ENCODE assay signal across 8 cellular contexts in the genomic region with DNA sequence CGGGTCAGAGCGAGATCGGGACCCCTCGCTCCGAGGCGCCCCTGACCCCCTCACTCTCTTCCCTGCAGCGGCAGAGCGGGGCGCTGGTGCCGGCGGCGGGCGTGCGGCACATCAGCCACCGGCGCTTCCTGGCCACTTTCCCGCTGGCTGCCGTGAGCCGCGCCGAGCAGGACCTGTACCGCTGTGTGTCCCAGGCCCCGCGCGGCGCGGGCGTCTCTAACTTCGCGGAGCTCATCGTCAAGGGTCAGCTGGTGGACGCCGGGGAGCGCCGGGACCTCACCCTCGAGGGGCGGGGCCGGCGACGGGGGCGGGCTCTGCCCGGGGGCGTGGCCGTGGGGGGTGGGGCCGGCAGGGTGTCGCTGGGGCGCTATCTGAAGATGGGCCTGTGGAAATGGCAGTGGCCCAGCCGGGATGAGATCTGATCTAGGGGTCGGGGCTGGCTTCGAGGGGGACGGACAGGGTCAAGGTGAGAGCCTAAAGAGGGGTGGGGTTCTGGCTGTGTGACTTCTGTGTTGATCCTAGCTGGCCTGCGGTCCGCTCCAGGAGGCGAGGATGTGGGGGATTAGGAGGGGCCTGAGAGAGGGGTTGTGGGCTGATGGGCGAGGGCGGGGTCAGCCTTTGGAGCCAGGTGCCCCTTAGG. TPM values are rescaled to one million over a fixed set of nuclear protein-coding genes. Genes with fewer than 3 reads are reported as not detected.
DNase-seq lines count a peak whose midpoint lies in the region; ATAC-seq and TF ChIP-seq lines count a peak whose summit lies in the region.

No MANE protein-coding gene starts in this region.

- H3K4me3 ChIP-seq in esophagus (ENCODE audit: low read depth in 1 of 2, low read length in 2 of 2): peak overlapping the region; percentile 38 to 44
- H3K4me3 ChIP-seq in upper lobe of left lung: peak overlapping the region; percentile 22 to 54 (median 44)

- H3K36me3 ChIP-seq in esophagus (ENCODE audit: control insufficient read depth in 2 of 2, insufficient read depth in 2 of 2, low read length in 1 of 2) (no peaks in the 10 kb centered on the region), upper lobe of left lung (no peaks in the 10 kb centered on the region)

- peaks cover 3% of the 10 kb centered on the region for H3K4me1 Mint-ChIP-seq in activated CD4-positive, alpha-beta memory T cell treated with anti-CD3 and anti-CD28 coated beads for 36 hours (ENCODE audit: low read depth)
- H3K4me1 Mint-ChIP-seq in naive B cell: peaks cover 5 to 11% (median 7%) of the 10 kb centered on the region in 3 donors
- peaks cover 22% of the 10 kb centered on the region for H3K4me1 Mint-ChIP-seq in Calu3 (ENCODE audit: low read depth, unreplicated experiment)

- H3K4me1 ChIP-seq in esophagus (ENCODE audit: control insufficient read depth in 2 of 2, insufficient read depth in 2 of 2, low read length in 1 of 2): peaks cover 3 to 16% of the 10 kb centered on the region in 2 donors
- peaks cover 11 to 14% (median 11%) of the 10 kb centered on the region in 4 donors for H3K4me1 ChIP-seq in upper lobe of left lung

- H3K27me3 ChIP-seq in esophagus (ENCODE audit: control insufficient read depth in 1 of 2, insufficient read depth in 2 of 2, low read length in 2 of 2) (peaks cover 0 to 16% of the 10 kb centered on the region in 2 donors), upper lobe of left lung (no peaks in the 10 kb centered on the region)

- no peak overlapping the region for H3K27ac Mint-ChIP-seq in activated CD4-positive, alpha-beta memory T cell treated with anti-CD3 and anti-CD28 coated beads for 36 hours
- no peak overlapping the region for H3K27ac Mint-ChIP-seq in naive B cell
- H3K27ac Mint-ChIP-seq in Calu3 (ENCODE audit: unreplicated experiment): no peak overlapping the region

- no peak for TF ChIP-seq POLR2A in upper lobe of left lung (IDR thresholded peaks at IDR 0.05)

- peak; percentile 78 for DNase-seq in GM20000 (ENCODE audit: low spot score)
- DNase-seq in activated CD4-positive, alpha-beta memory T cell treated with anti-CD3 and anti-CD28 coated beads for 36 hours: peak; percentile 43
- peak; percentile 7 for DNase-seq in naive B cell
- DNase-seq in upper lobe of left lung: peak; percentile 45 to 91
- DNase-seq in foreskin melanocyte: no peak
- no peak for DNase-seq in MV-4-11 (lab: John Stamatoyannopoulos, UW)
- no peak for DNase-seq in Calu3

- H3K27me3 Mint-ChIP-seq in activated CD4-positive, alpha-beta memory T cell treated with anti-CD3 and anti-CD28 coated beads for 36 hours: peaks cover 40% of the 10 kb centered on the region
- H3K27me3 Mint-ChIP-seq in naive B cell: peaks cover 43 to 62% (median 59%) of the 10 kb centered on the region in 3 donors
- no peaks in the 10 kb centered on the region for H3K27me3 Mint-ChIP-seq in Calu3 (ENCODE audit: unreplicated experiment)

- no peak overlapping the region for H3K27ac ChIP-seq in esophagus (ENCODE audit: low read depth in 2 of 2, low read length in 1 of 2)
- no peak overlapping the region for H3K27ac ChIP-seq in upper lobe of left lung

- ATAC-seq in naive B cell (ENCODE audit: low read depth in 2 of 2): peak; percentile 56 to 57
- ATAC-seq in upper lobe of left lung (ENCODE audit: low FRiP score in 2 of 2): peak; percentile 41 to 88

- CTCF ChIA-PET in activated CD4-positive, alpha-beta memory T cell treated with anti-CD3 and anti-CD28 coated beads for 36 hours (lab: Charles Lee): no interaction called here
- CTCF ChIA-PET in Calu3 (lab: Charles Lee): no interaction called here

- no peak for TF ChIP-seq EP300 in upper lobe of left lung (IDR thresholded peaks at IDR 0.05)

- BruUV-seq in Calu3 (replicated peaks; lab: Mats Ljungman, UMichigan): no TSS peak

- no peak for TF ChIP-seq CTCF in GM20000 (IDR thresholded peaks at IDR 0.05; ENCODE audit: extremely low read depth, missing control alignments)
- TF ChIP-seq CTCF in upper lobe of left lung (IDR thresholded peaks at IDR 0.05): no peak
- no peak for TF ChIP-seq CTCF in Calu3 (IDR thresholded peaks at IDR 0.05; ENCODE audit: unreplicated experiment)

- no peaks in the 10 kb centered on the region for H3K9me3 ChIP-seq in esophagus (ENCODE audit: control insufficient read depth in 2 of 2, insufficient read depth in 1 of 2, low read depth in 1 of 2, low read length in 1 of 2)
- no peaks in the 10 kb centered on the region for H3K9me3 ChIP-seq in upper lobe of left lung

- H3K4me3 Mint-ChIP-seq in activated CD4-positive, alpha-beta memory T cell treated with anti-CD3 and anti-CD28 coated beads for 36 hours: peak overlapping the region; percentile 71
- H3K4me3 Mint-ChIP-seq in naive B cell (peak overlapping the region; percentile 53 to 89 (median 86)), Calu3 (ENCODE audit: low read depth, unreplicated experiment) (no peak overlapping the region)

- intact Hi-C loops in activated CD4-positive, alpha-beta memory T cell treated with anti-CD3 and anti-CD28 coated beads for 36 hours (cut with micrococcal nuclease): no loop called here
- intact Hi-C loops in Calu3 (cut with micrococcal nuclease; ENCODE audit: unreplicated experiment): no loop called here

- WGBS in esophagus, 2 donors: 3 to 6% methylated on average over 43 to 56 of the region's 56 CpGs
- 16 to 50% methylated on average over 7 to 36 of the region's 56 CpGs for WGBS in upper lobe of left lung, 2 donors

- H3K9me3 Mint-ChIP-seq in activated CD4-positive, alpha-beta memory T cell treated with anti-CD3 and anti-CD28 coated beads for 36 hours: no peaks in the 10 kb centered on the region
- H3K9me3 Mint-ChIP-seq in naive B cell (peaks cover 0 to 8% (median 0%) of the 10 kb centered on the region in 7 donors), Calu3 (ENCODE audit: low read depth, unreplicated experiment) (no peaks in the 10 kb centered on the region)

- H3K36me3 Mint-ChIP-seq in activated CD4-positive, alpha-beta memory T cell treated with anti-CD3 and anti-CD28 coated beads for 36 hours: no peaks in the 10 kb centered on the region
- H3K36me3 Mint-ChIP-seq in naive B cell: no peaks in the 10 kb centered on the region
- H3K36me3 Mint-ChIP-seq in Calu3 (ENCODE audit: insufficient read depth, unreplicated experiment): no peaks in the 10 kb centered on the region

- POLR2A ChIA-PET in activated CD4-positive, alpha-beta memory T cell treated with anti-CD3 and anti-CD28 coated beads for 36 hours (lab: Charles Lee): interaction anchor here (0.5 kb wide), 1 partner anchor 472 kb away, joined by 4 read pairs; no protein-coding TSS in a partner anchor

RNA-seq across cellular contexts. Expression of gene PTPRU, which starts 23.6 kb away (rescaled TPM):
- under 1 TPM; 0.17 to 0.85 TPM for total RNA-seq in activated CD4-positive, alpha-beta memory T cell treated with anti-CD3 and anti-CD28 coated beads for 36 hours
- polyA plus RNA-seq in esophagus (1 to 10 TPM; 3.7 to 4.0 TPM), naive B cell (ENCODE audit: low read depth in 6 of 6) (not detected)
- total RNA-seq in upper lobe of left lung (10 to 100 TPM; 44.5 to 87.2 (median 70.1) TPM), Calu3 (2022) (37.9 and 54.5 TPM in 2 replicates)

RNA-seq across cellular contexts. Expression of gene MECR, which starts 29.2 kb away (rescaled TPM):
- total RNA-seq in activated CD4-positive, alpha-beta memory T cell treated with anti-CD3 and anti-CD28 coated beads for 36 hours: 10 to 100 TPM; 34.7 to 37.2 TPM
- polyA plus RNA-seq in esophagus (10 to 100 TPM; 11.8 to 19.6 TPM), naive B cell (ENCODE audit: low read depth in 6 of 6) (10 to 100 TPM in 5 of 6 donors, 1 to 10 TPM in 1; 9.6 to 16.9 (median 13.6) TPM)
- total RNA-seq in upper lobe of left lung (10 to 100 TPM; 16.7 to 30.1 (median 18.5) TPM), Calu3 (2022) (45.9 and 46.8 TPM in 2 replicates)

Comparison
In these comparisons a context has a peak if more than half of its experiments do, and no peak if none do; other contexts are left out.
1. DNase-seq: peak in GM20000 (single experiment), activated CD4-positive, alpha-beta memory T cell treated with anti-CD3 and anti-CD28 coated beads for 36 hours (single experiment), naive B cell (single experiment) and upper lobe of left lung (2 of 2); none in foreskin melanocyte (single experiment), MV-4-11 (single experiment) and Calu3 (single experiment).
2. RNA of gene PTPRU, which starts 23.6 kb away (total RNA-seq): 44.5 to 87.2 TPM in upper lobe of left lung and 37.9 to 54.5 TPM in Calu3; 0.17 to 0.85 TPM in activated CD4-positive, alpha-beta memory T cell treated with anti-CD3 and anti-CD28 coated beads for 36 hours; every median in the first group is over 10 times any median in the second.